In the genomic region with DNA sequence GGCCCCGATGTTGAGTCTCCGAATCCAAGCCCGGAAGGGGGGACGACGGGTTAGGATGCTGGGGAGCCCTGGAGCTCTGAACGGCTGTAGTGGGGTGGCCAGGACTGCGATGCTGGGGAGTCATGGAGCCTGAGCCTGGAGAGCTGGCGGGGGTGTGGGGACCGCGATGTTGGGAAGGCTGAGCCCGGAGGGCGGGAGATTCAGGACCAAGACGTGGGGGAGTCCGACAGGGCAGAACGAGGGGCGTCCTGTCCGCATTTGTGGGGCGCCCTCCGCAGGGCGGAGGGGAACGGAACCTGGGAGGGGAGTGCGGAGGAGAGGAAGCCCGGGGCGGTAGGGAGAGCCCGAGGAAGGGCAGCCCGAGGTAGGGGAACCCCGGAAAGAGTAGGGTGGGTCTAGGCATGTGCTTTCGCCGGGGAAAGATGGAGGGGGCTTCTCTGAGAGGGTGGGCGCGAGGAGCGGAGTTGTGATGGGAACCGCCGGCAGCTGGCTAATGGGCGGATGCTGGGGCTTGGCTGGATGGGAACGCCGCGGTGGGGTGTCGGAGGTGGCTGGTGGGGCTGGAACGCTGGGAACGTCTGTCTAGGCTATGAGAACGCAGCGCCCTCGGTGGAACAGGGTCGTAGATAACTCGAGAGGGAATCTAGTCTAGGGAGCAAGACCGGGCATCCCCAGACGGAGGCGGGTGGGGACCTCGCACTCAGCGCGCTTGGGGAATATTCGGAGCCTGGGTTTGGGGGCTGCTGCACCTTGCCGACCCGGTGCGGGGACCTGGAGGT, we compare ENCODE assay signal across 8 cellular contexts. TPM values are rescaled to one million over a fixed set of nuclear protein-coding genes. Genes with fewer than 3 reads are reported as not detected.
DNase-seq lines count a peak whose midpoint lies in the region; TF ChIP-seq lines count a peak whose summit lies in the region.

No MANE protein-coding gene starts in this region.

- no peaks in the 10 kb centered on the region for H3K79me2 ChIP-seq in fibroblast of lung (ENCODE audit: control insufficient read depth, insufficient read depth, low read length)

- no peak for TF ChIP-seq CTCF in HFF-Myc (IDR thresholded peaks at IDR 0.05; ENCODE audit: low read depth, low read length, missing control alignments)
- TF ChIP-seq CTCF in NB4 (IDR thresholded peaks at IDR 0.05; ENCODE audit: low read depth, low read length) = peak; percentile 7
- peak in 1 of 2 donors; percentile 13 for TF ChIP-seq CTCF in fibroblast of lung (conservative IDR thresholded peaks at IDR 0.05 in 1 of 2, IDR thresholded peaks at IDR 0.05 in 1 of 2; ENCODE audit: low read depth in 1 of 2, low read length in 2 of 2)
- no peak for TF ChIP-seq CTCF in nephron progenitor cell (IDR thresholded peaks at IDR 0.05)

- H3K27ac Mint-ChIP-seq in nephron progenitor cell = no peak overlapping the region

- no peaks in the 10 kb centered on the region for H4K20me1 ChIP-seq in fibroblast of lung (ENCODE audit: control insufficient read depth, extremely low read depth, insufficient read depth, low read length)

- peaks cover 44% of the 10 kb centered on the region for H3K4me1 Mint-ChIP-seq in nephron progenitor cell

- H3K27me3 Mint-ChIP-seq in nephron progenitor cell (ENCODE audit: low read depth, poor library complexity) = peaks cover 21% of the 10 kb centered on the region

- H3K4me3 ChIP-seq in HFF-Myc (replicated peaks; ENCODE audit: low read depth, low read length) (peak overlapping the region; percentile 87), NB4 (ENCODE audit: low read depth, low read length) (peak overlapping the region; percentile 72), fibroblast of lung (replicated peaks in 1 of 4; ENCODE audit: control extremely low read depth in 1 of 4, insufficient read depth in 1 of 4, low read depth in 3 of 4, low read length in 4 of 4) (peak overlapping the region; percentile 70 to 84 (median 82))

- peak overlapping the region; percentile 98 for H3K4me3 Mint-ChIP-seq in nephron progenitor cell

- H3K27ac ChIP-seq in fibroblast of lung (ENCODE audit: insufficient read depth, low read length) (peak overlapping the region; percentile 60), temporal lobe (ENCODE audit: low read depth, low read length) (peak overlapping the region; percentile 87)

- peak overlapping the region; percentile 79 for H2AFZ ChIP-seq in fibroblast of lung (ENCODE audit: low read length)

- H3K27me3 ChIP-seq in fibroblast of lung (ENCODE audit: control insufficient read depth, insufficient read depth, low read length) = no peaks in the 10 kb centered on the region

- peak; percentile 59 for DNase-seq in NCI-H82 (lab: John Stamatoyannopoulos, UW)
- DNase-seq in NCI-H82 treated with DMSO at 0.1 percent for 48 hours (lab: John Stamatoyannopoulos, UW; ENCODE audit: unreplicated experiment) = no peak
- no peak for DNase-seq in HFF-Myc (ENCODE audit: extremely low read depth, low read depth)
- DNase-seq in NB4 (ENCODE audit: low read depth) = no peak
- DNase-seq in activated T-cell treated with anti-CD3 and anti-CD28 coated beads for 48 hours (ENCODE audit: low read depth) = peak; percentile 30
- DNase-seq in fibroblast of lung (ENCODE audit: low read depth in 2 of 2) = no peak
- peak; percentile 57 for DNase-seq in nephron progenitor cell

- TF ChIP-seq POLR2A in NB4 (IDR thresholded peaks at IDR 0.05; ENCODE audit: extremely low read depth, insufficient read length) = no peak

- H3K36me3 ChIP-seq in fibroblast of lung (ENCODE audit: control insufficient read depth, insufficient read depth, low read length) = no peaks in the 10 kb centered on the region

- H3K4me1 ChIP-seq in fibroblast of lung (ENCODE audit: control insufficient read depth, extremely low read depth, insufficient read depth, low read length) = peaks cover 3% of the 10 kb centered on the region

- H3K4me2 ChIP-seq in fibroblast of lung (ENCODE audit: extremely low read depth, insufficient read depth, low read length) = peak overlapping the region; percentile 86

- no peaks in the 10 kb centered on the region for H3K9me3 Mint-ChIP-seq in nephron progenitor cell

- H3K9ac ChIP-seq in fibroblast of lung (ENCODE audit: insufficient read depth, low read length) = peak overlapping the region; percentile 76

- H3K9me3 ChIP-seq in fibroblast of lung (ENCODE audit: control insufficient read depth, insufficient read depth, low read depth, low read length) = no peaks in the 10 kb centered on the region

- H3K36me3 Mint-ChIP-seq in nephron progenitor cell (ENCODE audit: low read depth) = peaks cover 3% of the 10 kb centered on the region

RNA-seq across cellular contexts. Expression of gene PAQR8, which starts 0.7 kb away (rescaled TPM):
- 5.1 and 6.1 TPM in 2 replicates for total RNA-seq in fibroblast of lung
- polyA plus RNA-seq in fibroblast of lung = 2.6 and 4.3 TPM in 2 replicates
- polyA plus RNA-seq in fibroblast of lung (2012) = 2.3 and 3.5 TPM in 2 replicates
- 3.9 and 11.8 TPM in 2 replicates for polyA minus RNA-seq in fibroblast of lung (ENCODE audit: low replicate concordance)
- 13.8 TPM for total RNA-seq in temporal lobe

RNA-seq across cellular contexts. Expression of gene EFHC1, which starts 57.5 kb away (rescaled TPM):
- total RNA-seq in fibroblast of lung (22.9 and 29.4 TPM in 2 replicates), temporal lobe (25.6 TPM)
- polyA plus RNA-seq in fibroblast of lung = 29.9 and 32.9 TPM in 2 replicates
- 24.0 and 24.3 TPM in 2 replicates for polyA plus RNA-seq in fibroblast of lung (2012)
- polyA minus RNA-seq in fibroblast of lung (ENCODE audit: low replicate concordance) = 8.6 and 11.3 TPM in 2 replicates

Comparison
In these comparisons a context has a peak if more than half of its experiments do, and no peak if none do; other contexts are left out.
1. DNase-seq: peak in NCI-H82 (single experiment), activated T-cell treated with anti-CD3 and anti-CD28 coated beads for 48 hours (single experiment) and nephron progenitor cell (single experiment); none in NCI-H82 treated with DMSO at 0.1 percent for 48 hours (single experiment), HFF-Myc (single experiment), NB4 (single experiment) and fibroblast of lung (0 of 2).
2. Peak in every context shown above with its lines, with median percentiles within 50 percentile points of each other: H3K4me3 ChIP-seq.